In the genomic region with DNA sequence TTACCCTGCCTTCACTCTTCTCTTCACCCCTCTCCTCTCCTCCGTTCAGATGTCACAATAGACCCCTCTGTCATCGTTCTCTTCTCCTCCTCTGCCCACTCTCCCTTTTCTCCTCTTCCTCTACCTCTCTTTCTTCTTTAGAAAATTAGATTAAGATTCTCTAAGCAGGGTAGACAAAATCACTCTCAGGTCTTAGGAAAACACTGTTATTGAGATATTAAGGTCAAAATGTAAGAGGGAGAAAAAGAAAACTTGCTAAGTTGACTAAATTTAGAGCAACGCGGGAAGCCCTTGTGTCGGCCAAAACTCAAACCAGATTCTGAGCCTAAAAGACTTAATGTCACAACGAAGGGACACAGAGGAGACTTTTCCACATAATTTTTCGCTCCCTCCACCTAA, we compare ENCODE assay signal across 10 cellular contexts. TPM values are rescaled to one million over a fixed set of nuclear protein-coding genes. Genes with fewer than 3 reads are reported as not detected.
DNase-seq lines count a peak whose midpoint lies in the region; ATAC-seq, FAIRE-seq and TF ChIP-seq lines count a peak whose summit lies in the region.
"Had no signal": no experiment of that assay in that cellular context is flagged by ENCODE, and none has a peak within 500 bp of the region (broad histone marks: within the 10 kb centered on the region; RNA-seq: fewer than 3 reads in every experiment).

No MANE protein-coding gene starts in this region.

- 8 to 11% (median 9%) methylated on average over 7 of the region's 7 CpGs for WGBS in adrenal gland, 4 donors

- no peaks in the 10 kb centered on the region for H3K9me3 ChIP-seq in WERI-Rb-1 (ENCODE audit: severe bottlenecking)
- H3K9me3 ChIP-seq in adrenal gland (replicated peaks in 1 of 3) = no peaks in the 10 kb centered on the region

- no peak for TF ChIP-seq CTCF in WERI-Rb-1 (IDR thresholded peaks at IDR 0.05; ENCODE audit: low read depth, low read length)
- TF ChIP-seq CTCF in fibroblast of the aortic adventitia (IDR thresholded peaks at IDR 0.05; ENCODE audit: insufficient read depth, low read length) = no peak
- TF ChIP-seq CTCF in adrenal gland (IDR thresholded peaks at IDR 0.05) = no peak

- H3K36me3 ChIP-seq in WERI-Rb-1 (no peaks in the 10 kb centered on the region), adrenal gland (replicated peaks in 1 of 2) (no peaks in the 10 kb centered on the region)

- TF ChIP-seq POLR2A in adrenal gland (IDR thresholded peaks at IDR 0.05) = no peak

- peaks cover 3% of the 10 kb centered on the region for H3K27me3 ChIP-seq in WERI-Rb-1 (ENCODE audit: insufficient read depth, low read depth, severe bottlenecking)
- H3K27me3 ChIP-seq in adrenal gland = no peaks in the 10 kb centered on the region

- H3K4me1 ChIP-seq in adrenal gland (replicated peaks in 1 of 2) = no peaks in the 10 kb centered on the region

- H3K27ac ChIP-seq in WERI-Rb-1 (no peak overlapping the region), adrenal gland (peak overlapping the region in 1 of 5 donors; percentile 32)

- ATAC-seq in GM19395 (IDR thresholded peaks at IDR 0.05; ENCODE audit: unreplicated experiment) = peak; percentile 22

- H3K4me3 ChIP-seq in WERI-Rb-1 (ENCODE audit: low read depth, low read length) (peak overlapping the region; percentile 5; the same call in 1 of the 2 replicates), fibroblast of the aortic adventitia (ENCODE audit: low read depth, low read length) (peak overlapping the region; percentile 69), skeletal muscle cell (ENCODE audit: low read depth, low read length) (peak overlapping the region; percentile 71), adrenal gland (peak overlapping the region in 1 of 4 donors; percentile 53)

- intact Hi-C loops in adrenal gland (cut with DNase I) = no loop called here

- FAIRE-seq in urothelium cell line (lab: Jason Lieb, UNC) = no peak

- DNase-seq in WERI-Rb-1 = no peak
- DNase-seq in fibroblast of the aortic adventitia (ENCODE audit: low read depth) = no peak
- no peak for DNase-seq in skeletal muscle cell (ENCODE audit: low read depth)
- DNase-seq in adrenal gland = no peak
- no peak for DNase-seq in urothelium cell line (ENCODE audit: low spot score)
- DNase-seq in stimulated activated CD4-positive, alpha-beta T cell treated with anti-CD3 and anti-CD28 coated beads, Interleukin-4, amount 100 ng/mL, for 24 hours = no peak
- DNase-seq in NAMALWA (ENCODE audit: low spot score) = no peak
- DNase-seq: central memory CD4-positive, alpha-beta T cell; NCI-H2227 treated with DMSO at 0.1 percent for 48 hours had no signal

RNA-seq across cellular contexts. Expression of a gene that starts 22.1 kb away (rescaled TPM):
- total RNA-seq in fibroblast of the aortic adventitia (ENCODE audit: low replicate concordance) = 6.5 and 12.2 TPM in 2 replicates
- 1 to 10 TPM; 3.1 to 6.5 (median 4.9) TPM for total RNA-seq in adrenal gland
- polyA plus RNA-seq in adrenal gland = 1 to 10 TPM; 1.3 to 6.0 (median 1.6) TPM
